Comparison of ENCODE assay signal across 1 cellular context in genomic region chr1:165631403-165632151, GRCh38.
A peak's percentile ranks its signal among the peaks of the same experiment; 100 is the strongest.
TF ChIP-seq lines count a peak whose summit lies in the region.

No MANE protein-coding gene starts in this region.

TF ChIP-seq in IMR-90, 13 proteins besides CTCF, POLR2A, EP300 and RAD21:
- TF ChIP-seq NFE2L2 (IDR thresholded peaks at IDR 0.05; ENCODE audit: low read depth, low read length): no peak
- peak; percentile 43 for TF ChIP-seq RFX5 (IDR thresholded peaks at IDR 0.05; ENCODE audit: low read depth, low read length)
- TF ChIP-seq BHLHE40 (IDR thresholded peaks at IDR 0.05; ENCODE audit: low read depth, low read length): peak; percentile 66
- peak; percentile 90 for TF ChIP-seq FOS (IDR thresholded peaks at IDR 0.05; ENCODE audit: low read depth, low read length)
- TF ChIP-seq USF2 (IDR thresholded peaks at IDR 0.05; ENCODE audit: low read depth, low read length): peak; percentile 6; the same call in 1 of the 2 replicates
- no peak for TF ChIP-seq CHD1 (IDR thresholded peaks at IDR 0.05; ENCODE audit: low read depth, low read length)
- peak; percentile 48; the same call in 1 of the 2 replicates for TF ChIP-seq MXI1 (IDR thresholded peaks at IDR 0.05; ENCODE audit: borderline replicate concordance, low read depth, low read length)
- TF ChIP-seq, protein P1, sequence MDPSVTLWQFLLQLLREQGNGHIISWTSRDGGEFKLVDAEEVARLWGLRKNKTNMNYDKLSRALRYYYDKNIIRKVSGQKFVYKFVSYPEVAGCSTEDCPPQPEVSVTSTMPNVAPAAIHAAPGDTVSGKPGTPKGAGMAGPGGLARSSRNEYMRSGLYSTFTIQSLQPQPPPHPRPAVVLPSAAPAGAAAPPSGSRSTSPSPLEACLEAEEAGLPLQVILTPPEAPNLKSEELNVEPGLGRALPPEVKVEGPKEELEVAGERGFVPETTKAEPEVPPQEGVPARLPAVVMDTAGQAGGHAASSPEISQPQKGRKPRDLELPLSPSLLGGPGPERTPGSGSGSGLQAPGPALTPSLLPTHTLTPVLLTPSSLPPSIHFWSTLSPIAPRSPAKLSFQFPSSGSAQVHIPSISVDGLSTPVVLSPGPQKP (IDR thresholded peaks at IDR 0.05; ENCODE audit: borderline replicate concordance, low read depth, low read length): no peak
- peak; percentile 45 for TF ChIP-seq MAZ (IDR thresholded peaks at IDR 0.05; ENCODE audit: borderline replicate concordance, low read depth, low read length)
- TF ChIP-seq RCOR1 (IDR thresholded peaks at IDR 0.05; ENCODE audit: insufficient replicate concordance, low read length): no peak
- TF ChIP-seq MAFK (IDR thresholded peaks at IDR 0.05; ENCODE audit: low read depth, low read length): no peak
- 0 out of 2 replicates have a peak, but pooled peaks have one; percentile 17 for TF ChIP-seq SMC3 (IDR thresholded peaks at IDR 0.05; ENCODE audit: low read depth, low read length)
- TF ChIP-seq CEBPB (IDR thresholded peaks at IDR 0.05; ENCODE audit: low read depth, low read length): 0 out of 2 replicates have a peak, but pooled peaks have one; percentile 7
